8 cellular contexts compared by ENCODE assay signal in the genomic region with DNA sequence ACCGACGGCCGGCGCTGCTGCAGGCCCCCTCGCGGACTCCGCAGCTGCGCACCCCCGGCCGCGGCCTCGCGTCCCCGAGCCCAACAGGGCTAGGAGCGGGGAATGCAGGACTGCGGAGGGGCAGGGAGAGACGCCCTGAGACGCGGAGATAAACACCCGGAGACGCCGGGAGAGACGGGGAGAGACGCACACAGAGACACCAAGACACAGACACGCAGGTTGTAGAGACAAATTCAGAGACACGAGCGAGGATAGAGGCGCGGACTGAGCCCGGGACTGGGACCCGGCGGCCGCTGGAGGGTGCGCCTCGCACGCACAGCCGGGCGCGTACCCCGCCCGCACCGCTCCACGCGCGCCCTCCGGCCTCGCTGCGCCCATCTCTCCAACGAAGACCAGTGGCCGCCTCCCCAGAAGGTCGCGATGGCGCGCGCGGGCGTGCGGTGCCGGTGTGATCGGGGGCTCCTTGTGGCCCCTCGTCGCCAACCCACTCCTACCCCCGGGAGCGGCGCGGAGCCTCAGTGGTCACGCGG. TPM values are rescaled to one million over a fixed set of nuclear protein-coding genes. Genes with fewer than 3 reads are reported as not detected.
A peak's percentile ranks its signal among the peaks of the same experiment; 100 is the strongest.
DNase-seq lines count a peak whose midpoint lies in the region; ATAC-seq, FAIRE-seq and TF ChIP-seq lines count a peak whose summit lies in the region.

No MANE protein-coding gene starts in this region.

- H3K4me1 Mint-ChIP-seq in naive thymus-derived CD4-positive, alpha-beta T cell: peaks cover 8 to 18% (median 11%) of the 10 kb centered on the region in 7 donors

- BruUV-seq in HepG2 (replicated peaks; lab: Mats Ljungman, UMichigan): no TSS peak

- H3K4me1 ChIP-seq in HepG2 (ENCODE audit: insufficient read depth, low read length) (peaks cover 6% of the 10 kb centered on the region; the same call in 1 of the 2 replicates), right lobe of liver (peaks cover 0 to 7% (median 0%) of the 10 kb centered on the region in 4 donors), vagina (peaks cover 23% of the 10 kb centered on the region)
- peaks cover 4 to 6% of the 10 kb centered on the region in 2 donors for H3K4me1 ChIP-seq in naive thymus-derived CD4-positive, alpha-beta T cell (ENCODE audit: control insufficient read depth in 2 of 2, insufficient read depth in 2 of 2, low read length in 2 of 2)

- H3K36me3 ChIP-seq in HepG2 (replicated peaks in 1 of 2; ENCODE audit: control insufficient read depth in 1 of 2, insufficient read depth in 2 of 2, low read length in 2 of 2) (no peaks in the 10 kb centered on the region), right lobe of liver (no peaks in the 10 kb centered on the region), vagina (no peaks in the 10 kb centered on the region)
- no peaks in the 10 kb centered on the region for H3K36me3 ChIP-seq in naive thymus-derived CD4-positive, alpha-beta T cell (ENCODE audit: control insufficient read depth in 2 of 3, insufficient read depth in 3 of 3, low read length in 3 of 3)

- no peak overlapping the region for H2AFZ ChIP-seq in HepG2 (ENCODE audit: low read length)

- peaks cover 0 to 2% (median 0%) of the 10 kb centered on the region in 11 donors for H3K9me3 Mint-ChIP-seq in naive thymus-derived CD4-positive, alpha-beta T cell

- peak overlapping the region; percentile 51; the same call in 1 of the 2 replicates for H3K4me2 ChIP-seq in HepG2 (ENCODE audit: low read depth, low read length)

- no peaks in the 10 kb centered on the region for H3K79me2 ChIP-seq in HepG2 (ENCODE audit: insufficient read depth, low read length)

- H4K20me1 ChIP-seq in HepG2 (ENCODE audit: insufficient read depth, low read length): no peaks in the 10 kb centered on the region

- H3K27ac ChIP-seq in HepG2 (ENCODE audit: extremely low read length, insufficient read depth, low read length) (no peak overlapping the region), right lobe of liver (no peak overlapping the region), dorsolateral prefrontal cortex (peak overlapping the region in 42 of 59 donors; percentile 4 to 91 (median 60)), vagina (peak overlapping the region; percentile 47)
- no peak overlapping the region for H3K27ac ChIP-seq in naive thymus-derived CD4-positive, alpha-beta T cell (ENCODE audit: low read depth, low read length)

- H3K27ac Mint-ChIP-seq in naive thymus-derived CD4-positive, alpha-beta T cell: no peak overlapping the region

- CTCF ChIA-PET in HepG2 (lab: Yijun Ruan, JAX; ENCODE audit: low intra/inter-chr PET ratio, low total read pairs): no interaction called here
- CTCF ChIA-PET in naive thymus-derived CD4-positive, alpha-beta T cell (lab: Charles Lee): interaction anchor here (1.2 kb wide), 1 partner anchor 16 kb away, joined by 3 read pairs; no protein-coding TSS in a partner anchor

- no peak for TF ChIP-seq RAD21 in HepG2 (CRISPR knock-in tag; IDR thresholded peaks at IDR 0.05)

- no peak overlapping the region for H3K9ac ChIP-seq in HepG2 (ENCODE audit: insufficient read depth, low read depth, low read length)

- intact Hi-C loops in HepG2 (cut with micrococcal nuclease; ENCODE audit: unreplicated experiment) (no loop called here), right lobe of liver (cut with DNase I) (no loop called here), dorsolateral prefrontal cortex (cut with DNase I) (loop anchor here in 1 of 2 donors (2.0 kb wide), 1 partner anchor 16 kb away; no protein-coding TSS in a partner anchor), vagina (cut with DNase I) (no loop called here)
- intact Hi-C loops in naive thymus-derived CD4-positive, alpha-beta T cell (cut with micrococcal nuclease): loop anchor here in 1 of 2 donors (2.0 kb wide), 1 partner anchor 14 kb away; no protein-coding TSS in a partner anchor

- peaks cover 34 to 56% (median 44%) of the 10 kb centered on the region in 5 donors for H3K27me3 Mint-ChIP-seq in naive thymus-derived CD4-positive, alpha-beta T cell

- H3K4me3 ChIP-seq in HepG2 (replicated peaks in 1 of 3; ENCODE audit: insufficient read depth in 1 of 3, low read depth in 2 of 3, low read length in 3 of 3): peak overlapping the region in 1 of 3 experiments; percentile 16; a peak in 1 of 6 replicates
- H3K4me3 ChIP-seq in right lobe of liver: peak overlapping the region in 1 of 3 donors; percentile 16
- peak overlapping the region; percentile 21 to 74 (median 60) for H3K4me3 ChIP-seq in dorsolateral prefrontal cortex
- no peak overlapping the region for H3K4me3 ChIP-seq in naive thymus-derived CD4-positive, alpha-beta T cell (ENCODE audit: low read length)
- peak overlapping the region; percentile 43 to 51 for H3K4me3 ChIP-seq in vagina

- H3K27me3 ChIP-seq in HepG2 (ENCODE audit: control insufficient read depth in 1 of 2, insufficient read depth in 2 of 2, low read length in 2 of 2): peaks cover 26 to 76% of the 10 kb centered on the region in 2 experiments
- H3K27me3 ChIP-seq in right lobe of liver: peaks cover 0 to 4% of the 10 kb centered on the region in 2 donors
- peaks cover 0 to 40% (median 11%) of the 10 kb centered on the region in 45 donors for H3K27me3 ChIP-seq in dorsolateral prefrontal cortex
- peaks cover 0 to 8% of the 10 kb centered on the region in 2 donors for H3K27me3 ChIP-seq in naive thymus-derived CD4-positive, alpha-beta T cell (ENCODE audit: control insufficient read depth in 2 of 2, insufficient read depth in 2 of 2, low read length in 2 of 2)
- H3K27me3 ChIP-seq in vagina: no peaks in the 10 kb centered on the region

- H3K9me3 ChIP-seq in HepG2 (ENCODE audit: low read length) (no peaks in the 10 kb centered on the region), right lobe of liver (no peaks in the 10 kb centered on the region), vagina (no peaks in the 10 kb centered on the region)
- H3K9me3 ChIP-seq in naive thymus-derived CD4-positive, alpha-beta T cell (ENCODE audit: control insufficient read depth in 2 of 3, low read length in 3 of 3): no peaks in the 10 kb centered on the region

- no peak for TF ChIP-seq CTCF in HepG2 (CRISPR knock-in tag; IDR thresholded peaks at IDR 0.05)
- no peak for TF ChIP-seq CTCF in right lobe of liver (IDR thresholded peaks at IDR 0.05)
- no peak for TF ChIP-seq CTCF in dorsolateral prefrontal cortex (IDR thresholded peaks at IDR 0.05 in 54 of 56, conservative IDR thresholded peaks at IDR 0.05 in 2 of 56; ENCODE audit: low read depth in 1 of 56, partially characterized antibody in 56 of 56)
- TF ChIP-seq CTCF in vagina (IDR thresholded peaks at IDR 0.05): no peak

- H3K4me3 Mint-ChIP-seq in naive thymus-derived CD4-positive, alpha-beta T cell: peak overlapping the region in 9 of 10 donors; percentile 69 to 89 (median 77)

- WGBS in HepG2 (ENCODE audit: low lambda C conversion rate): 21% methylated on average over 39 of the region's 68 CpGs
- WGBS in right lobe of liver (ENCODE audit: insufficient coverage, low coverage, low lambda C conversion rate, missing lambda C conversion rate): 3% methylated on average over 33 of the region's 68 CpGs

- in situ Hi-C loops in HepG2 (cut with HindIII; ENCODE audit: extremely low pct_ligation_motif_present, low pct_unique_long_range_greater_than_20kb): no loop called here

- DNase-seq in HepG2 (ENCODE audit: low spot score) (no peak), right lobe of liver (no peak), dorsolateral prefrontal cortex (no peak), vagina (ENCODE audit: extremely low spot score in 2 of 2) (no peak), activated gamma-delta T cell (lab: John Stamatoyannopoulos, UW) (no peak)
- DNase-seq in naive thymus-derived CD4-positive, alpha-beta T cell: no peak

- peak; percentile 15 for ATAC-seq in HepG2
- ATAC-seq in right lobe of liver: no peak
- ATAC-seq in naive thymus-derived CD4-positive, alpha-beta T cell: peak; percentile 55
- ATAC-seq in GM19463 (IDR thresholded peaks at IDR 0.05; ENCODE audit: unreplicated experiment): no peak
- ATAC-seq in GM21515 (IDR thresholded peaks at IDR 0.05; ENCODE audit: unreplicated experiment): no peak

- POLR2A ChIA-PET in HepG2 (lab: Yijun Ruan, JAX): no interaction called here
- POLR2A ChIA-PET in naive thymus-derived CD4-positive, alpha-beta T cell (lab: Charles Lee): no interaction called here

- no peak for FAIRE-seq in HepG2 (lab: Jason Lieb, UNC)

- TF ChIP-seq EP300 in HepG2 (IDR thresholded peaks at IDR 0.05; ENCODE audit: low read depth in 2 of 2, low read length in 2 of 2) (no peak), HepG2 (CRISPR knock-in tag; IDR thresholded peaks at IDR 0.05; ENCODE audit: borderline replicate concordance) (no peak)

- TF ChIP-seq POLR2A in HepG2 (IDR thresholded peaks at IDR 0.05; ENCODE audit: insufficient read depth in 1 of 2, low read depth in 2 of 2, low read length in 2 of 2): no peak
- TF ChIP-seq POLR2A in right lobe of liver (IDR thresholded peaks at IDR 0.05): no peak
- TF ChIP-seq POLR2A in vagina (IDR thresholded peaks at IDR 0.05): no peak

- H3K36me3 Mint-ChIP-seq in naive thymus-derived CD4-positive, alpha-beta T cell: no peaks in the 10 kb centered on the region

RNA-seq across cellular contexts. Expression of a gene that starts 0.9 kb away (rescaled TPM):
- not detected in 2 replicates for total RNA-seq in HepG2 (2016; rRNA removed; fragmentation: Illumina TruSeq; extraction: Trizol)
- total RNA-seq in HepG2 (2016; cell fraction: cytosol; rRNA removed; fragmentation: Illumina TruSeq; extraction: Trizol; ENCODE audit: low read depth): not detected in 2 replicates
- total RNA-seq in HepG2 (2016; cell fraction: insoluble cytoplasmic fraction; rRNA removed; fragmentation: Illumina TruSeq; extraction: Trizol): not detected in 2 replicates
- total RNA-seq in HepG2 (2016; cell fraction: membrane; rRNA removed; fragmentation: Illumina TruSeq; extraction: Trizol): not detected in 2 replicates
- total RNA-seq in HepG2 (2016; cell fraction: nucleus; rRNA removed; fragmentation: Illumina TruSeq; extraction: Trizol): not detected in 2 replicates
- not detected in 2 replicates for polyA plus RNA-seq in HepG2 (2011; rRNA removed)
- polyA plus RNA-seq in HepG2 (2011; cell fraction: cytosol; rRNA removed): not detected in 2 replicates
- polyA plus RNA-seq in HepG2 (2011; cell fraction: nucleus; rRNA removed): not detected in 2 replicates
- polyA plus RNA-seq in HepG2 (2012): not detected in 2 replicates
- polyA plus RNA-seq in HepG2 (2016; cell fraction: cytosol; fragmentation: Illumina TruSeq; extraction: Trizol; ENCODE audit: low read depth): 0.02 TPM in 1 of 2 replicates, not detected in the other
- not detected in 2 replicates for polyA plus RNA-seq in HepG2 (2016; cell fraction: insoluble cytoplasmic fraction; fragmentation: Illumina TruSeq; extraction: Trizol; ENCODE audit: low read depth)
- not detected in 2 replicates for polyA plus RNA-seq in HepG2 (2016; cell fraction: membrane; fragmentation: Illumina TruSeq; extraction: Trizol; ENCODE audit: low read depth)
- polyA plus RNA-seq in HepG2 (2016; cell fraction: nucleus; fragmentation: Illumina TruSeq; extraction: Trizol; ENCODE audit: insufficient read depth, low read depth): not detected in 2 replicates
- 0.37 TPM in 1 of 2 replicates, not detected in the other for polyA minus RNA-seq in HepG2 (2011; rRNA and poly(A)+ RNA removed; ENCODE audit: low replicate concordance)
- polyA minus RNA-seq in HepG2 (2011; cell fraction: cytosol; rRNA and poly(A)+ RNA removed): not detected in 2 replicates
- not detected in 2 replicates for polyA minus RNA-seq in HepG2 (2011; cell fraction: nucleus; rRNA and poly(A)+ RNA removed)
- total RNA-seq in right lobe of liver: not detected
- total RNA-seq in dorsolateral prefrontal cortex: 100 to 1,000 TPM in 2 of 120 experiments, 10 to 100 TPM in 118; 16.2 to 113 (median 58.6) TPM
- total RNA-seq in naive thymus-derived CD4-positive, alpha-beta T cell: not detected
- polyA plus RNA-seq in naive thymus-derived CD4-positive, alpha-beta T cell: not detected
- total RNA-seq in vagina: 0.98 TPM

RNA-seq across cellular contexts. Expression of a gene that starts 24.8 kb away (rescaled TPM):
- total RNA-seq in HepG2 (2016; rRNA removed; fragmentation: Illumina TruSeq; extraction: Trizol) (2,768 and 3,257 TPM in 2 replicates), right lobe of liver (1,000 to 10,000 TPM in 2 of 6 experiments, 100 to 1,000 TPM in 4; 537 to 1,327 (median 627) TPM), dorsolateral prefrontal cortex (100 to 1,000 TPM; 415 to 719 (median 536) TPM), vagina (2,758 TPM)
- total RNA-seq in HepG2 (2016; cell fraction: cytosol; rRNA removed; fragmentation: Illumina TruSeq; extraction: Trizol; ENCODE audit: low read depth): 3,353 and 3,708 TPM in 2 replicates
- 2,694 and 3,334 TPM in 2 replicates for total RNA-seq in HepG2 (2016; cell fraction: insoluble cytoplasmic fraction; rRNA removed; fragmentation: Illumina TruSeq; extraction: Trizol)
- 5,175 and 5,294 TPM in 2 replicates for total RNA-seq in HepG2 (2016; cell fraction: membrane; rRNA removed; fragmentation: Illumina TruSeq; extraction: Trizol)
- total RNA-seq in HepG2 (2016; cell fraction: nucleus; rRNA removed; fragmentation: Illumina TruSeq; extraction: Trizol): 990 and 1,076 TPM in 2 replicates
- polyA plus RNA-seq in HepG2 (2011; rRNA removed): 2,522 and 2,554 TPM in 2 replicates
- 3,383 and 3,728 TPM in 2 replicates for polyA plus RNA-seq in HepG2 (2011; cell fraction: cytosol; rRNA removed)
- polyA plus RNA-seq in HepG2 (2011; cell fraction: nucleus; rRNA removed): 768 and 1,029 TPM in 2 replicates
- 2,340 and 2,506 TPM in 2 replicates for polyA plus RNA-seq in HepG2 (2012)
- polyA plus RNA-seq in HepG2 (2016; cell fraction: cytosol; fragmentation: Illumina TruSeq; extraction: Trizol; ENCODE audit: low read depth): 5,160 and 5,701 TPM in 2 replicates
- 4,287 and 4,430 TPM in 2 replicates for polyA plus RNA-seq in HepG2 (2016; cell fraction: insoluble cytoplasmic fraction; fragmentation: Illumina TruSeq; extraction: Trizol; ENCODE audit: low read depth)
- 6,675 and 6,831 TPM in 2 replicates for polyA plus RNA-seq in HepG2 (2016; cell fraction: membrane; fragmentation: Illumina TruSeq; extraction: Trizol; ENCODE audit: low read depth)
- polyA plus RNA-seq in HepG2 (2016; cell fraction: nucleus; fragmentation: Illumina TruSeq; extraction: Trizol; ENCODE audit: insufficient read depth, low read depth): 2,116 and 2,174 TPM in 2 replicates
- polyA minus RNA-seq in HepG2 (2011; rRNA and poly(A)+ RNA removed; ENCODE audit: low replicate concordance): 413 and 602 TPM in 2 replicates
- polyA minus RNA-seq in HepG2 (2011; cell fraction: cytosol; rRNA and poly(A)+ RNA removed): 764 and 846 TPM in 2 replicates
- 184 and 212 TPM in 2 replicates for polyA minus RNA-seq in HepG2 (2011; cell fraction: nucleus; rRNA and poly(A)+ RNA removed)
- 1,000 to 10,000 TPM; 1,932 to 3,942 (median 3,777) TPM for total RNA-seq in naive thymus-derived CD4-positive, alpha-beta T cell
- 1,000 to 10,000 TPM; 4,326 to 4,957 TPM for polyA plus RNA-seq in naive thymus-derived CD4-positive, alpha-beta T cell

RNA-seq across cellular contexts. Expression of a gene that starts 27.4 kb away (rescaled TPM):
- total RNA-seq in HepG2 (2016; rRNA removed; fragmentation: Illumina TruSeq; extraction: Trizol) (0.60 and 0.75 TPM in 2 replicates), right lobe of liver (1 to 10 TPM in 1 of 6 experiments, under 1 TPM in 4, not detected in 1; 0.18 to 1.3 (median 0.27) TPM), dorsolateral prefrontal cortex (100 to 1,000 TPM in 63 of 120 experiments, 10 to 100 TPM in 57; 43.6 to 155 (median 101) TPM), vagina (8.3 TPM)
- 0.26 and 0.71 TPM in 2 replicates for total RNA-seq in HepG2 (2016; cell fraction: cytosol; rRNA removed; fragmentation: Illumina TruSeq; extraction: Trizol; ENCODE audit: low read depth)
- total RNA-seq in HepG2 (2016; cell fraction: insoluble cytoplasmic fraction; rRNA removed; fragmentation: Illumina TruSeq; extraction: Trizol): 0.19 and 0.84 TPM in 2 replicates
- total RNA-seq in HepG2 (2016; cell fraction: membrane; rRNA removed; fragmentation: Illumina TruSeq; extraction: Trizol): 0.34 and 0.48 TPM in 2 replicates
- 1.8 TPM in 2 replicates for total RNA-seq in HepG2 (2016; cell fraction: nucleus; rRNA removed; fragmentation: Illumina TruSeq; extraction: Trizol)
- 1.5 and 2.9 TPM in 2 replicates for polyA plus RNA-seq in HepG2 (2011; rRNA removed)
- 0.50 and 0.51 TPM in 2 replicates for polyA plus RNA-seq in HepG2 (2011; cell fraction: cytosol; rRNA removed)
- polyA plus RNA-seq in HepG2 (2011; cell fraction: nucleus; rRNA removed): 8.4 and 12.2 TPM in 2 replicates
- 1.3 and 1.5 TPM in 2 replicates for polyA plus RNA-seq in HepG2 (2012)
- polyA plus RNA-seq in HepG2 (2016; cell fraction: cytosol; fragmentation: Illumina TruSeq; extraction: Trizol; ENCODE audit: low read depth): 0.28 and 0.34 TPM in 2 replicates
- polyA plus RNA-seq in HepG2 (2016; cell fraction: insoluble cytoplasmic fraction; fragmentation: Illumina TruSeq; extraction: Trizol; ENCODE audit: low read depth): 0.47 and 0.96 TPM in 2 replicates
- polyA plus RNA-seq in HepG2 (2016; cell fraction: membrane; fragmentation: Illumina TruSeq; extraction: Trizol; ENCODE audit: low read depth): 0.38 and 0.40 TPM in 2 replicates
- 4.7 and 7.2 TPM in 2 replicates for polyA plus RNA-seq in HepG2 (2016; cell fraction: nucleus; fragmentation: Illumina TruSeq; extraction: Trizol; ENCODE audit: insufficient read depth, low read depth)
- 4.4 and 8.5 TPM in 2 replicates for polyA minus RNA-seq in HepG2 (2011; rRNA and poly(A)+ RNA removed; ENCODE audit: low replicate concordance)
- 0.40 and 1.3 TPM in 2 replicates for polyA minus RNA-seq in HepG2 (2011; cell fraction: cytosol; rRNA and poly(A)+ RNA removed)
- 3.0 and 5.8 TPM in 2 replicates for polyA minus RNA-seq in HepG2 (2011; cell fraction: nucleus; rRNA and poly(A)+ RNA removed)
- 10 to 100 TPM; 10.7 to 22.0 (median 12.8) TPM for total RNA-seq in naive thymus-derived CD4-positive, alpha-beta T cell
- polyA plus RNA-seq in naive thymus-derived CD4-positive, alpha-beta T cell: 1 to 10 TPM in 1 of 2 donors, under 1 TPM in 1; 0.39 to 1.9 TPM

RNA-seq across cellular contexts. Expression of a gene that starts 58.9 kb away (rescaled TPM):
- total RNA-seq in HepG2 (2016; rRNA removed; fragmentation: Illumina TruSeq; extraction: Trizol): not detected in 2 replicates
- not detected in 2 replicates for total RNA-seq in HepG2 (2016; cell fraction: cytosol; rRNA removed; fragmentation: Illumina TruSeq; extraction: Trizol; ENCODE audit: low read depth)
- not detected in 2 replicates for total RNA-seq in HepG2 (2016; cell fraction: insoluble cytoplasmic fraction; rRNA removed; fragmentation: Illumina TruSeq; extraction: Trizol)
- total RNA-seq in HepG2 (2016; cell fraction: membrane; rRNA removed; fragmentation: Illumina TruSeq; extraction: Trizol): not detected in 2 replicates
- total RNA-seq in HepG2 (2016; cell fraction: nucleus; rRNA removed; fragmentation: Illumina TruSeq; extraction: Trizol): not detected in 2 replicates
- polyA plus RNA-seq in HepG2 (2011; rRNA removed): not detected in 2 replicates
- polyA plus RNA-seq in HepG2 (2011; cell fraction: cytosol; rRNA removed): not detected in 2 replicates
- not detected in 2 replicates for polyA plus RNA-seq in HepG2 (2011; cell fraction: nucleus; rRNA removed)
- not detected in 2 replicates for polyA plus RNA-seq in HepG2 (2012)
- polyA plus RNA-seq in HepG2 (2016; cell fraction: cytosol; fragmentation: Illumina TruSeq; extraction: Trizol; ENCODE audit: low read depth): not detected in 2 replicates
- polyA plus RNA-seq in HepG2 (2016; cell fraction: insoluble cytoplasmic fraction; fragmentation: Illumina TruSeq; extraction: Trizol; ENCODE audit: low read depth): not detected in 2 replicates
- not detected in 2 replicates for polyA plus RNA-seq in HepG2 (2016; cell fraction: membrane; fragmentation: Illumina TruSeq; extraction: Trizol; ENCODE audit: low read depth)
- polyA plus RNA-seq in HepG2 (2016; cell fraction: nucleus; fragmentation: Illumina TruSeq; extraction: Trizol; ENCODE audit: insufficient read depth, low read depth): not detected in 2 replicates
- polyA minus RNA-seq in HepG2 (2011; rRNA and poly(A)+ RNA removed; ENCODE audit: low replicate concordance): 0.09 TPM in 1 of 2 replicates, not detected in the other
- not detected in 2 replicates for polyA minus RNA-seq in HepG2 (2011; cell fraction: cytosol; rRNA and poly(A)+ RNA removed)
- polyA minus RNA-seq in HepG2 (2011; cell fraction: nucleus; rRNA and poly(A)+ RNA removed): not detected in 2 replicates
- not detected for total RNA-seq in right lobe of liver
- total RNA-seq in dorsolateral prefrontal cortex: 1 to 10 TPM in 37 of 120 experiments, under 1 TPM in 58, not detected in 25; 0.18 to 2.6 (median 0.79) TPM
- total RNA-seq in naive thymus-derived CD4-positive, alpha-beta T cell: under 1 TPM in 2 of 5 experiments, not detected in 3; 0.34 to 0.78 TPM
- under 1 TPM in 1 of 2 donors, not detected in 1; 0.15 TPM for polyA plus RNA-seq in naive thymus-derived CD4-positive, alpha-beta T cell
- not detected for total RNA-seq in vagina

Comparison
In these comparisons a context has a peak if more than half of its experiments do, and no peak if none do; other contexts are left out.
1. ATAC-seq: peak in HepG2 (single experiment) and naive thymus-derived CD4-positive, alpha-beta T cell (single experiment); none in right lobe of liver (0 of 4), GM19463 (single experiment) and GM21515 (single experiment).
2. H3K27ac ChIP-seq: peak in dorsolateral prefrontal cortex (42 of 59) and vagina (single experiment); none in HepG2 (single experiment), right lobe of liver (0 of 3) and naive thymus-derived CD4-positive, alpha-beta T cell (single experiment).